ENCODE assay signal across 10 cellular contexts in the genomic region with DNA sequence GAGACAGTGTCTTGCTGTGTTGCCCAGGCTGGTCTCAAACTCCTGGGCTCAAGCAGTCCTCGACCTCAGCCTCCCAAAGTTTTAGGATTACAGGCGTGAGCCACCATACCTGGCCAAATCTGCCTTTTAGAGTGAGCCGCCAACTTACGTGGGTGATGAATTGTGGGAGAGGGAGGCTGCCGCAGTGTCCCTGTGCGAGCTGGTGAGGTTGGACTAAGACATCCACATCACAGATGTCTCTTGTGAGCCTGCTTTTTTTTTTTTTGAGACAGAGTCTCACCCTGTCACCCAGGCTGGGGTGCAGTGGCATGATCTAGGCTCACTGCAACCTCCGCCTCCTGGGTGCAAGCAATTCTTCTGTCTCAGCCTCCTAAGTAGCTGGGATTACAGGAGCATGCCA. TPM values are rescaled to one million over a fixed set of nuclear protein-coding genes. Genes with fewer than 3 reads are reported as not detected.
"Had no signal": no experiment of that assay in that cellular context is flagged by ENCODE, and none has a peak within 500 bp of the region (broad histone marks: within the 10 kb centered on the region; RNA-seq: fewer than 3 reads in every experiment).

No MANE protein-coding gene starts in this region.

RNA-seq across cellular contexts. Expression of gene OPRD1, which starts 42.4 kb away (rescaled TPM):
- total RNA-seq: activated B cell treated with CpG ODN at 0.5 μM for 24 hours; activated CD4-positive, alpha-beta memory T cell treated with anti-CD3 and anti-CD28 coated beads for 36 hours; activated CD4-positive, alpha-beta memory T cell treated with anti-CD3 and anti-CD28 coated beads, Interleukin-2, amount 10 ng/mL, durations not matched to agents 7 days and 5 days; activated CD4-positive, alpha-beta T cell treated with anti-CD3 and anti-CD28 coated beads, Interleukin-2, amount 10 ng/mL, durations not matched to agents 7 days and 5 days; activated CD8-positive, alpha-beta memory T cell treated with anti-CD3 and anti-CD28 coated beads for 36 hours; activated CD8-positive, alpha-beta memory T cell treated with anti-CD3 and anti-CD28 coated beads, Interleukin-2, amount 10 ng/mL, durations not matched to agents 7 days and 5 days; activated CD8-positive, alpha-beta T cell treated with anti-CD3 and anti-CD28 coated beads, Interleukin-2, amount 10 ng/mL, durations not matched to agents 7 days and 5 days; T-cell; T-helper 1 cell treated with Interleukin-12 subunit alpha and Interleukin-12 subunit beta and Interleukin-4 antibody, amounts not matched to agents 30 ng/mL and 1 ng/mL, for 36 hours; T-helper 2 cell treated with Interferon-gamma antibody and Interleukin-4, amounts not matched to agents 100 ng/mL and 5 ng/mL, for 36 hours had no signal
